28 cellular contexts compared by ENCODE assay signal in the genomic region with DNA sequence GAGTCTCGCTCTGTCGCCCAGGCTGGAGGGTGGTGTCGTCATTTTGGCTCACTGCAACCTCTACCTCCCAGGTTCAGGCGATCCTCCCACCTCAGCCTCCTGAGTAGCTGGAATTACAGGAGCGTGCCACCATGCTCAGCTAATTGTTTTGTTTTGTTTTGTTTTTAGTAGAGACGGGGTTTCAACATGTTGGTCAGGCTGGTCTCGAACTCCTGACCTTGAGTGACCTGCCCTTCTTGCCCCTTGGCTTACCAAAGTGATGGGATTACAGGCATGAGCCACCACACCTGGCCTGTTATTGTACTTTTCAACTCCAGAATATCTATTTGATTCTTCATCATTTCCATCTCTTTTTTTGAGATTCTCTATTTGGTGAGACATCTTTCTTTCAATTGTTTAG.
"Had no signal": no experiment of that assay in that cellular context is flagged by ENCODE, and none has a peak within 500 bp of the region (broad histone marks: within the 10 kb centered on the region; RNA-seq: fewer than 3 reads in every experiment).

No MANE protein-coding gene starts in this region.

- ATAC-seq: effector memory CD8-positive, alpha-beta T cell; esophagus mucosa; gastrocnemius medialis; heart right ventricle; left colon; left lobe of liver; left ventricle myocardium superior; lower lobe of right lung; mucosa of descending colon had no signal

- H3K9me3 Mint-ChIP-seq: effector memory CD8-positive, alpha-beta T cell; endodermal cell had no signal

- H3K27ac Mint-ChIP-seq: effector memory CD8-positive, alpha-beta T cell; endodermal cell; mesothelial cell of epicardium had no signal

- H3K4me1 ChIP-seq: esophagus squamous epithelium, gastrocnemius medialis, heart right ventricle, lower lobe of right lung had no signal

- H3K4me3 Mint-ChIP-seq: effector memory CD8-positive, alpha-beta T cell; endodermal cell; mesothelial cell of epicardium; naive B cell had no signal

- FAIRE-seq: colon, endometrium, islet of Langerhans, keratinocyte had no signal

- H3K27me3 ChIP-seq: esophagus squamous epithelium, gastrocnemius medialis, heart right ventricle had no signal

- H3K36me3 Mint-ChIP-seq: mesothelial cell of epicardium, naive B cell had no signal

- H3K27ac ChIP-seq: coronary artery, epithelial cell of prostate, esophagus squamous epithelium, gastrocnemius medialis, heart right ventricle, lower lobe of right lung had no signal

- DNase-seq: effector CD8-positive, alpha-beta T cell; effector memory CD8-positive, alpha-beta T cell; erythroblast; esophagus squamous epithelium; foreskin fibroblast; foreskin melanocyte; gastrocnemius medialis; glutamatergic neuron; head of caudate nucleus; heart right ventricle; hippocampal formation; kidney glomerular epithelial cell; left colon; left ventricle myocardium superior; lower lobe of right lung; mesenchymal stem cell; mucosa of descending colon; naive B cell had no signal

- H3K36me3 ChIP-seq: esophagus squamous epithelium, gastrocnemius medialis, heart right ventricle, lower lobe of right lung had no signal

- H3K4me1 Mint-ChIP-seq: endodermal cell, mesothelial cell of epicardium, naive B cell had no signal

- H3K9me3 ChIP-seq: esophagus squamous epithelium, gastrocnemius medialis, heart right ventricle, lower lobe of right lung, mucosa of descending colon had no signal

- H3K4me3 ChIP-seq: coronary artery, esophagus squamous epithelium, gastrocnemius medialis, heart right ventricle, lower lobe of right lung, mucosa of descending colon had no signal
